1 cellular context compared by ENCODE assay signal in genomic region chr12:7302536-7303113, GRCh38.
TF ChIP-seq lines count a peak whose summit lies in the region.

No MANE protein-coding gene starts in this region.

TF ChIP-seq in K562, 482 proteins besides CTCF, POLR2A, EP300 and RAD21 (continued from another document and continues in another):
- TF ChIP-seq, protein P1, sequence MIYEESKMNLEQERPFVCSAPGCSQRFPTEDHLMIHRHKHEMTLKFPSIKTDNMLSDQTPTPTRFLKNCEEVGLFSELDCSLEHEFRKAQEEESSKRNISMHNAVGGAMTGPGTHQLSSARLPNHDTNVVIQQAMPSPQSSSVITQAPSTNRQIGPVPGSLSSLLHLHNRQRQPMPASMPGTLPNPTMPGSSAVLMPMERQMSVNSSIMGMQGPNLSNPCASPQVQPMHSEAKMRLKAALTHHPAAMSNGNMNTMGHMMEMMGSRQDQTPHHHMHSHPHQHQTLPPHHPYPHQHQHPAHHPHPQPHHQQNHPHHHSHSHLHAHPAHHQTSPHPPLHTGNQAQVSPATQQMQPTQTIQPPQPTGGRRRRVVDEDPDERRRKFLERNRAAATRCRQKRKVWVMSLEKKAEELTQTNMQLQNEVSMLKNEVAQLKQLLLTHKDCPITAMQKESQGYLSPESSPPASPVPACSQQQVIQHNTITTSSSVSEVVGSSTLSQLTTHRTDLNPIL (CRISPR knock-in tag; IDR thresholded peaks at IDR 0.05): no peak
- no peak for TF ChIP-seq GTF2F1 (IDR thresholded peaks at IDR 0.05; ENCODE audit: low read depth, low read length)
- TF ChIP-seq ZNF780A (CRISPR knock-in tag; IDR thresholded peaks at IDR 0.05): no peak
- no peak for TF ChIP-seq SIN3B (IDR thresholded peaks at IDR 0.05; ENCODE audit: low read depth)
- TF ChIP-seq ATF3 (IDR thresholded peaks at IDR 0.05): peak; percentile 96
- TF ChIP-seq ATF3 (CRISPR knock-in tag; conservative IDR thresholded peaks at IDR 0.05): no peak
- no peak for TF ChIP-seq TBL1XR1 (IDR thresholded peaks at IDR 0.05; ENCODE audit: low read length in 2 of 2)
- TF ChIP-seq STAT5A (IDR thresholded peaks at IDR 0.05; ENCODE audit: borderline replicate concordance, low read length): no peak; the same call in 1 of the 2 replicates
- TF ChIP-seq PRMT5 (CRISPR knock-in tag; IDR thresholded peaks at IDR 0.05): no peak
- no peak for TF ChIP-seq ZNF232 (CRISPR knock-in tag; IDR thresholded peaks at IDR 0.05)
- TF ChIP-seq TEAD1 (CRISPR knock-in tag; IDR thresholded peaks at IDR 0.05): no peak
- TF ChIP-seq NEUROD1 (IDR thresholded peaks at IDR 0.05; ENCODE audit: borderline replicate concordance, low read depth, low read length, partially characterized antibody): no peak
- TF ChIP-seq ZNF316 (IDR thresholded peaks at IDR 0.05): no peak
- no peak for TF ChIP-seq SIN3A (IDR thresholded peaks at IDR 0.05; ENCODE audit: borderline replicate concordance in 2 of 2, control insufficient read depth in 1 of 2, low read depth in 2 of 2, low read length in 2 of 2)
- no peak for TF ChIP-seq ZBTB40 (IDR thresholded peaks at IDR 0.05)
- no peak for TF ChIP-seq ZBTB40 (CRISPR knock-in tag; IDR thresholded peaks at IDR 0.05)
- no peak for TF ChIP-seq REST (CRISPR knock-in tag; IDR thresholded peaks at IDR 0.05; ENCODE audit: low read depth)
- peak in 1 of 2 experiments; percentile 43; a peak in 1 of 4 replicates for TF ChIP-seq ZNF318 (IDR thresholded peaks at IDR 0.05; ENCODE audit: borderline replicate concordance in 1 of 2, low read depth in 1 of 2)
- TF ChIP-seq PBX2 (CRISPR knock-in tag; IDR thresholded peaks at IDR 0.05; ENCODE audit: low read depth): no peak
- TF ChIP-seq PBX2 (tag; conservative IDR thresholded peaks at IDR 0.05; ENCODE audit: low read depth): 0 out of 2 replicates have a peak, but pooled peaks have one; percentile 7
- no peak for TF ChIP-seq HMG20B (CRISPR knock-in tag; IDR thresholded peaks at IDR 0.05)
- TF ChIP-seq EP400 (IDR thresholded peaks at IDR 0.05): peak; percentile 81
